9 cellular contexts compared by ENCODE assay signal in genomic region chr16:22194707-22195444, GRCh38. TPM values are rescaled to one million over a fixed set of nuclear protein-coding genes. Genes with fewer than 3 reads are reported as not detected.
DNase-seq lines count a peak whose midpoint lies in the region; TF ChIP-seq lines count a peak whose summit lies in the region.
"Had no signal": no experiment of that assay in that cellular context is flagged by ENCODE, and none has a peak within 500 bp of the region (broad histone marks: within the 10 kb centered on the region; RNA-seq: fewer than 3 reads in every experiment).

No MANE protein-coding gene starts in this region.

- no peaks in the 10 kb centered on the region for H3K36me3 Mint-ChIP-seq in CD14-positive monocyte
- peaks cover 3% of the 10 kb centered on the region for H3K36me3 Mint-ChIP-seq in neural crest cell (ENCODE audit: low read depth)

- no peaks in the 10 kb centered on the region for H3K9me3 Mint-ChIP-seq in CD14-positive monocyte
- H3K9me3 Mint-ChIP-seq in neural crest cell = peaks cover 3% of the 10 kb centered on the region

- peak overlapping the region; percentile 13; the same call in 1 of the 2 replicates for H3K4me3 ChIP-seq in LNCaP clone FGC (ENCODE audit: low read depth, low read length)

- intact Hi-C loops in CD14-positive monocyte (cut with micrococcal nuclease) = loop anchor here (5.0 to 10.0 kb wide), 3 partner anchors 180 to 673 kb away; partner anchors contain the start of genes CDR2 (in 2 of the 2) and METTL9 (in 1 of the 2)

- no peak for TF ChIP-seq CTCF in CD14-positive monocyte (IDR thresholded peaks at IDR 0.05)
- no peak for TF ChIP-seq CTCF in LNCaP clone FGC (IDR thresholded peaks at IDR 0.05; ENCODE audit: control insufficient read depth, extremely low read depth, insufficient read depth)
- no peak for TF ChIP-seq CTCF in neural crest cell (conservative IDR thresholded peaks at IDR 0.05)

- H3K27ac Mint-ChIP-seq in CD14-positive monocyte (peak overlapping the region in 6 of 7 donors; percentile 74 to 90 (median 84)), neural crest cell (ENCODE audit: unreplicated experiment) (no peak overlapping the region)

- H3K27ac ChIP-seq in caudate nucleus (ENCODE audit: low read depth, low read length) = peak overlapping the region; percentile 19

- H3K4me1 Mint-ChIP-seq in CD14-positive monocyte (peaks cover 29% of the 10 kb centered on the region), neural crest cell (peaks cover 36% of the 10 kb centered on the region)

- no peak for DNase-seq in CD14-positive monocyte (ENCODE audit: low spot score)
- no peak for DNase-seq in LNCaP clone FGC (ENCODE audit: low read depth)
- peak in 1 of 61 donors; percentile 11 for DNase-seq in caudate nucleus (lab: John Stamatoyannopoulos, UW)
- DNase-seq in neural crest cell (ENCODE audit: low read depth, low spot score) = no peak
- no peak for DNase-seq in medulla oblongata (ENCODE audit: extremely low spot score)
- no peak for DNase-seq in NCI-H1417 treated with DMSO at 0.1 percent for 48 hours (lab: John Stamatoyannopoulos, UW)
- DNase-seq in RPMI8226 = no peak
- no peak for DNase-seq in inferior parietal cortex (ENCODE audit: extremely low spot score)

- H3K27me3 Mint-ChIP-seq in CD14-positive monocyte (ENCODE audit: low read depth in 3 of 3) (peaks cover 6 to 10% (median 9%) of the 10 kb centered on the region in 3 donors), neural crest cell (ENCODE audit: low read depth) (peaks cover 46% of the 10 kb centered on the region)

- H3K4me3 Mint-ChIP-seq in CD14-positive monocyte (peak overlapping the region in 1 of 2 donors; percentile 89), neural crest cell (peak overlapping the region; percentile 94)

RNA-seq across cellular contexts. Expression of gene EEF2K, which starts 11.2 kb away (rescaled TPM):
- polyA plus RNA-seq in CD14-positive monocyte = 1 to 10 TPM in 1 of 2 donors, under 1 TPM in 1; 0.85 to 1.7 TPM
- 20.3 and 21.2 TPM in 2 replicates for total RNA-seq in neural crest cell

RNA-seq across cellular contexts. Expression of gene SDR42E2, which starts 32.6 kb away (rescaled TPM):
- under 1 TPM; 0.16 to 0.23 TPM for polyA plus RNA-seq in CD14-positive monocyte
- total RNA-seq in neural crest cell = not detected in 2 replicates
- total RNA-seq: Right ventricle myocardium superior had no signal
